Comparison of ENCODE assay signal across 8 cellular contexts in genomic region chr1:90396917-90397316, GRCh38.
"Had no signal": no experiment of that assay in that cellular context is flagged by ENCODE, and none has a peak within 500 bp of the region (broad histone marks: within the 10 kb centered on the region; RNA-seq: fewer than 3 reads in every experiment).

No MANE protein-coding gene starts in this region.

- DNase-seq: H9, HCEC 1CT, IMR-90 had no signal

- H3K4me3 ChIP-seq: GM23338, K562 had no signal

- FAIRE-seq: H1, H54, HTR-8/SVneo, K562 had no signal
